ENCODE assay signal across 19 cellular contexts in genomic region chr2:240968731-240969624, GRCh38. TPM values are rescaled to one million over a fixed set of nuclear protein-coding genes. Genes with fewer than 3 reads are reported as not detected.
A peak's percentile ranks its signal among the peaks of the same experiment; 100 is the strongest.
DNase-seq lines count a peak whose midpoint lies in the region; ATAC-seq, FAIRE-seq and TF ChIP-seq lines count a peak whose summit lies in the region.
"Had no signal": no experiment of that assay in that cellular context is flagged by ENCODE, and none has a peak within 500 bp of the region (broad histone marks: within the 10 kb centered on the region; RNA-seq: fewer than 3 reads in every experiment).

No MANE protein-coding gene starts in this region.

- in situ Hi-C loops in K562 (cut with MboI) = no loop called here

- H3K9me3 ChIP-seq in K562 (replicated peaks; ENCODE audit: control insufficient read depth, insufficient read depth, low read depth, low read length) (no peaks in the 10 kb centered on the region), breast epithelium (no peaks in the 10 kb centered on the region)

- CTCF ChIA-PET in activated naive CD4-positive, alpha-beta T cell treated with anti-CD3 and anti-CD28 coated beads, Interleukin-2, amount 10 ng/mL, durations not matched to agents 7 days and 5 days (lab: Charles Lee) = no interaction called here
- CTCF ChIA-PET in K562 (lab: Yijun Ruan, JAX; ENCODE audit: low intra/inter-chr PET ratio) = no interaction called here

- TF ChIP-seq CTCF in K562 (IDR thresholded peaks at IDR 0.05 in 2 of 3, conservative IDR thresholded peaks at IDR 0.05 in 1 of 3; ENCODE audit: insufficient read depth in 2 of 3, low read depth in 1 of 3, low read length in 3 of 3) (peak in 1 of 3 experiments; percentile 24; a peak in 2 of 6 replicates), breast epithelium (IDR thresholded peaks at IDR 0.05) (no peak)

- H3K4me2 ChIP-seq in K562 (ENCODE audit: insufficient read depth, low read length) = no peak overlapping the region

- no peak overlapping the region for H3K9ac ChIP-seq in K562 (ENCODE audit: insufficient read depth in 1 of 2, low read depth in 2 of 2, low read length in 2 of 2)

- no peak overlapping the region for H3K27ac Mint-ChIP-seq in activated naive CD4-positive, alpha-beta T cell treated with anti-CD3 and anti-CD28 coated beads, Interleukin-2, amount 10 ng/mL, durations not matched to agents 7 days and 5 days
- H3K27ac Mint-ChIP-seq: activated CD4-positive, alpha-beta T cell treated with anti-CD3 and anti-CD28 coated beads for 36 hours; activated naive CD8-positive, alpha-beta T cell; immature natural killer cell had no signal

- TF ChIP-seq RAD21 in K562 (CRISPR knock-in tag; conservative IDR thresholded peaks at IDR 0.05 in 1 of 2, IDR thresholded peaks at IDR 0.05 in 1 of 2) = 0 out of 4 replicates have a peak, but pooled peaks of 1 of the 2 experiments have one; percentile 19

- FAIRE-seq in K562 (lab: Jason Lieb, UNC) = no peak
- FAIRE-seq: A204.1, GM12891 had no signal

- H3K4me1 Mint-ChIP-seq in activated naive CD4-positive, alpha-beta T cell treated with anti-CD3 and anti-CD28 coated beads, Interleukin-2, amount 10 ng/mL, durations not matched to agents 7 days and 5 days = peaks cover 9% of the 10 kb centered on the region
- H3K4me1 Mint-ChIP-seq: activated CD4-positive, alpha-beta T cell treated with anti-CD3 and anti-CD28 coated beads for 36 hours; immature natural killer cell had no signal

- H3K27ac ChIP-seq in K562 (ENCODE audit: extremely low read depth, low read depth, low read length) (no peak overlapping the region), breast epithelium (peak overlapping the region in 1 of 2 donors; percentile 43)
- H3K27ac ChIP-seq: foreskin keratinocyte had no signal

- no peaks in the 10 kb centered on the region for H3K9me1 ChIP-seq in K562 (ENCODE audit: control insufficient read depth, insufficient read depth, low read length)

- no peak overlapping the region for H3K4me3 ChIP-seq in K562
- H3K4me3 ChIP-seq in breast epithelium = no peak overlapping the region

- no peaks in the 10 kb centered on the region for H4K20me1 ChIP-seq in K562 (replicated peaks; ENCODE audit: control insufficient read depth, insufficient read depth, low read length)

- H3K79me2 ChIP-seq in K562 (ENCODE audit: control insufficient read depth, insufficient read depth, low read length) = no peaks in the 10 kb centered on the region

- peak; percentile 8 for DNase-seq in activated naive CD4-positive, alpha-beta T cell treated with anti-CD3 and anti-CD28 coated beads, Interleukin-2, amount 50 U/mL, for 16 hours
- DNase-seq in activated naive CD4-positive, alpha-beta T cell treated with anti-CD3 and anti-CD28 coated beads, Interleukin-2, amount 10 ng/mL, durations not matched to agents 7 days and 5 days = no peak
- peak in 2 of 4 experiments; percentile 4 to 18 for DNase-seq in K562 (ENCODE audit: extremely low read depth in 1 of 4, low spot score in 3 of 4)
- DNase-seq in iPS-NIHi7 (ENCODE audit: extremely low spot score) = peak; percentile 61
- peak; percentile 55 for DNase-seq in sciatic nerve (ENCODE audit: low spot score)
- DNase-seq in activated CD8-positive, alpha-beta memory T cell treated with anti-CD3 and anti-CD28 coated beads for 24 hours = no peak
- DNase-seq in breast epithelium (ENCODE audit: low spot score in 2 of 2) = no peak
- DNase-seq: activated CD4-positive, alpha-beta T cell treated with anti-CD3 and anti-CD28 coated beads for 36 hours; foreskin keratinocyte; HCEC 1CT; immature natural killer cell; MV-4-11; NCI-H2171; SHP77 treated with DMSO at 0.1 percent for 48 hours; stimulated activated naive CD4-positive, alpha-beta T cell had no signal

- ATAC-seq in K562 (peak; percentile 83), sciatic nerve (no peak), GM21390 (IDR thresholded peaks at IDR 0.05; ENCODE audit: unreplicated experiment) (no peak)
- ATAC-seq: activated CD4-positive, alpha-beta T cell treated with anti-CD3 and anti-CD28 coated beads for 36 hours; foreskin keratinocyte had no signal

- 8% methylated on average over 6 of the region's 15 CpGs for WGBS in K562 (ENCODE audit: insufficient coverage, low coverage, missing lambda C conversion rate)

- H3K27me3 ChIP-seq in K562 (ENCODE audit: control insufficient read depth in 2 of 2, insufficient read depth in 2 of 2, low read length in 2 of 2) (peaks cover 3 to 36% of the 10 kb centered on the region in 2 experiments; a peak in 3 of 5 replicates), breast epithelium (no peaks in the 10 kb centered on the region)

- peaks cover 26% of the 10 kb centered on the region for H3K27me3 Mint-ChIP-seq in activated naive CD4-positive, alpha-beta T cell treated with anti-CD3 and anti-CD28 coated beads, Interleukin-2, amount 10 ng/mL, durations not matched to agents 7 days and 5 days
- H3K27me3 Mint-ChIP-seq: activated CD4-positive, alpha-beta T cell treated with anti-CD3 and anti-CD28 coated beads for 36 hours; activated naive CD8-positive, alpha-beta T cell had no signal

- H3K4me1 ChIP-seq in K562 (replicated peaks in 1 of 2; ENCODE audit: control insufficient read depth in 2 of 2, insufficient read depth in 2 of 2, low read length in 2 of 2) (peaks cover 0 to 9% of the 10 kb centered on the region in 2 experiments; a peak in 1 of 5 replicates), breast epithelium (peaks cover 0 to 7% of the 10 kb centered on the region in 2 donors)
- H3K4me1 ChIP-seq: foreskin keratinocyte had no signal

- POLR2A ChIA-PET in K562 (lab: Yijun Ruan, JAX) = no interaction called here

- H3K9me3 Mint-ChIP-seq in activated naive CD4-positive, alpha-beta T cell treated with anti-CD3 and anti-CD28 coated beads, Interleukin-2, amount 10 ng/mL, durations not matched to agents 7 days and 5 days = no peaks in the 10 kb centered on the region
- H3K9me3 Mint-ChIP-seq: immature natural killer cell had no signal

- H3K36me3 ChIP-seq in K562 (ENCODE audit: control insufficient read depth, insufficient read depth, low read length) (no peaks in the 10 kb centered on the region), breast epithelium (no peaks in the 10 kb centered on the region)

- TF ChIP-seq EP300 in K562 (IDR thresholded peaks at IDR 0.05; ENCODE audit: low read length) = no peak

- intact Hi-C loops in K562 (cut with micrococcal nuclease) (no loop called here), sciatic nerve (cut with DNase I) (loop anchor here (10.0 kb wide), 1 partner anchor 1534 kb away; no protein-coding TSS in a partner anchor), breast epithelium (cut with DNase I; ENCODE audit: low total_unique reads) (no loop called here)

- H3K4me3 Mint-ChIP-seq in activated naive CD4-positive, alpha-beta T cell treated with anti-CD3 and anti-CD28 coated beads, Interleukin-2, amount 10 ng/mL, durations not matched to agents 7 days and 5 days = no peak overlapping the region
- H3K4me3 Mint-ChIP-seq: activated CD4-positive, alpha-beta T cell treated with anti-CD3 and anti-CD28 coated beads for 36 hours; activated naive CD8-positive, alpha-beta T cell; immature natural killer cell had no signal

- H2AFZ ChIP-seq in K562 (ENCODE audit: low read depth, low read length) = no peak overlapping the region

- BruUV-seq in K562 (replicated peaks; lab: Mats Ljungman, UMichigan) = no TSS peak

- H3K36me3 Mint-ChIP-seq in activated naive CD4-positive, alpha-beta T cell treated with anti-CD3 and anti-CD28 coated beads, Interleukin-2, amount 10 ng/mL, durations not matched to agents 7 days and 5 days = no peaks in the 10 kb centered on the region
- H3K36me3 Mint-ChIP-seq: immature natural killer cell had no signal

- TF ChIP-seq POLR2A in K562 (conservative IDR thresholded peaks at IDR 0.05) = no peak
- TF ChIP-seq POLR2A in breast epithelium (IDR thresholded peaks at IDR 0.05) = no peak

TF ChIP-seq in K562, 482 proteins besides CTCF, POLR2A, EP300 and RAD21 (continues in another document):
- TF ChIP-seq HDAC6 (IDR thresholded peaks at IDR 0.05; ENCODE audit: low read depth, low read length) (no peak), ID3 (CRISPR knock-in tag; IDR thresholded peaks at IDR 0.05) (no peak), ID3 (tag; IDR thresholded peaks at IDR 0.05) (no peak), ZNF696 (CRISPR knock-in tag; conservative IDR thresholded peaks at IDR 0.05) (no peak), ZNF212 (CRISPR knock-in tag; IDR thresholded peaks at IDR 0.05) (no peak), NFRKB (IDR thresholded peaks at IDR 0.05; ENCODE audit: low read depth) (no peak)

RNA-seq across cellular contexts. Expression of gene SNED1, which starts 29.4 kb away (rescaled TPM):
- total RNA-seq in K562 (2011; cell fraction: chromatin; rRNA removed; ENCODE audit: low replicate concordance) = not detected in 2 replicates
- total RNA-seq in K562 (2011; cell fraction: nucleolus; rRNA removed) = not detected in 2 replicates
- total RNA-seq in K562 (2011; cell fraction: nucleoplasm; rRNA removed) = not detected in 2 replicates
- not detected in 2 replicates for total RNA-seq in K562 (2014; rRNA removed)
- total RNA-seq in K562 (2014; rRNA removed; fragmentation: Illumina TruSeq; extraction: Trizol) = not detected in 2 replicates
- total RNA-seq in K562 (2015; rRNA removed; fragmentation: Illumina TruSeq; extraction: Trizol) = not detected in 2 replicates
- total RNA-seq in K562 (2021) = 0.02 and 0.07 TPM in 2 replicates
- polyA plus RNA-seq in K562 (2011; rRNA removed) = 0.06 TPM in 1 of 2 replicates, not detected in the other
- not detected in 2 replicates for polyA plus RNA-seq in K562 (2011; cell fraction: cytosol; rRNA removed)
- 0.01 TPM in 1 of 2 replicates, not detected in the other for polyA plus RNA-seq in K562 (2011; cell fraction: nucleus; rRNA removed)
- polyA plus RNA-seq in K562 (2012) = 0.12 and 0.17 TPM in 2 replicates
- not detected in 2 replicates for polyA plus RNA-seq in K562 (2014; fragmentation: Illumina TruSeq; extraction: Trizol)
- polyA plus RNA-seq in K562 (2014; fragmentation: Nextera tagmentation; extraction: Ambion mirVana) = under 1 TPM; 0.03 to 0.04 TPM
- 0.03 TPM in 1 of 2 replicates, not detected in the other for polyA plus RNA-seq in K562 (2014; rRNA removed)
- polyA minus RNA-seq in K562 (2011; rRNA and poly(A)+ RNA removed) = not detected in 2 replicates
- not detected in 2 replicates for polyA minus RNA-seq in K562 (2011; cell fraction: cytosol; rRNA and poly(A)+ RNA removed)
- not detected in 2 replicates for polyA minus RNA-seq in K562 (2011; cell fraction: nucleus; rRNA and poly(A)+ RNA removed)
- total RNA-seq in sciatic nerve = 148 TPM
- total RNA-seq in breast epithelium = 10 to 100 TPM; 27.1 to 46.9 (median 35.2) TPM
- total RNA-seq: foreskin keratinocyte had no signal
- polyA plus RNA-seq: foreskin keratinocyte had no signal

Comparison
In these comparisons a context has a peak if more than half of its experiments do, and no peak if none do; other contexts are left out.
1. DNase-seq: peak in activated naive CD4-positive, alpha-beta T cell treated with anti-CD3 and anti-CD28 coated beads, Interleukin-2, amount 50 U/mL, for 16 hours (single experiment), iPS-NIHi7 (single experiment) and sciatic nerve (single experiment); none in activated naive CD4-positive, alpha-beta T cell treated with anti-CD3 and anti-CD28 coated beads, Interleukin-2, amount 10 ng/mL, durations not matched to agents 7 days and 5 days (single experiment), activated CD8-positive, alpha-beta memory T cell treated with anti-CD3 and anti-CD28 coated beads for 24 hours (single experiment) and breast epithelium (0 of 2).
2. RNA of gene SNED1, which starts 29.4 kb away (total RNA-seq): 148 TPM in sciatic nerve (single experiment) and 27.1 to 46.9 TPM in breast epithelium; 0.02 to 0.07 TPM in K562; every median in the first group is over 10 times any median in the second.